Comparison of ENCODE assay signal across 23 cellular contexts in the genomic region with DNA sequence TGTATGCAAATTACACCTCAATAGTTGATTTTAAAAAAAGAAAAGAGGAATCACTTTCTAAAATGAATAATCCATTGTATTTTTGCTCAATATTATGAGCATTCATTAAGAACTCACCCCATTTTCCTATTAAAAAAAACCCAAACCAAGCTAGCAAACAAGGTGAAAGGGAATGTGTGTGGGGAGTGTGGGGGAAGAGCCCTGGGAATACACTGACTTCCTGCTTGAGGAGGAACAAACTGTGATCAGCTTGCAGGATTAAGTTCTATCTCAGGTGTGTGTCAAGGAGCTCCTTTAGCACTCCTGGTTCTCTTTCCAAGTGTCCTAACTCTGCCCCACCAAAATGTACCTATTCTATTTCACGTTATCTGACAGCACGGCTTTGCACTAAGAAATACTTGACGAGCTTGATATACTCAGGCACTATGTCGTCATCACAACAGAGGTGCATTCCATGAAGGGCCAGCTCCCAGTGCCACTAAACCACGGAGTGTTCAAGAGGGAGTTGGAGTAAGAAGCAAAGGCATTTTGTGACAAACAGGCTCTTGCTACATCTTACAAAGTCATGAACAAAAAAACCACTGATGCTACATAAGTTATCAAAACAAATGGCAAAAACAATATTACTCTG.
DNase-seq lines count a peak whose midpoint lies in the region; ATAC-seq and TF ChIP-seq lines count a peak whose summit lies in the region.
"Had no signal": no experiment of that assay in that cellular context is flagged by ENCODE, and none has a peak within 500 bp of the region (broad histone marks: within the 10 kb centered on the region; RNA-seq: fewer than 3 reads in every experiment).

No MANE protein-coding gene starts in this region.

- H3K27ac ChIP-seq in cardiac muscle cell, result peak overlapping the region; percentile 72
- peak overlapping the region in 1 of 2 donors; percentile 15 for H3K27ac ChIP-seq in right atrium auricular region
- no peak overlapping the region for H3K27ac ChIP-seq in endodermal cell (ENCODE audit: low read depth, low read length)
- no peak overlapping the region for H3K27ac ChIP-seq in mesendoderm (ENCODE audit: low read depth, low read length)
- H3K27ac ChIP-seq in upper lobe of right lung, result no peak overlapping the region
- H3K27ac ChIP-seq: Peyer's patch, right lobe of liver had no signal

- H3K9me3 ChIP-seq in cardiac muscle cell (ENCODE audit: low read depth) (no peaks in the 10 kb centered on the region), right atrium auricular region (no peaks in the 10 kb centered on the region), endodermal cell (ENCODE audit: control insufficient read depth, low read length) (no peaks in the 10 kb centered on the region), upper lobe of right lung (no peaks in the 10 kb centered on the region)
- H3K9me3 ChIP-seq: Peyer's patch, right lobe of liver had no signal

- H3K4ac ChIP-seq in mesendoderm (ENCODE audit: low read depth, low read length), result no peak overlapping the region

- H3K23ac ChIP-seq in mesendoderm (ENCODE audit: low read length), result no peak overlapping the region

- peaks cover 67% of the 10 kb centered on the region for H3K36me3 Mint-ChIP-seq in endodermal cell (ENCODE audit: low read depth)
- H3K36me3 Mint-ChIP-seq: stimulated activated memory B cell treated with anti-CD40 and anti-IgM and Interleukin-4, amounts not matched to agents 10 μg/mL and 1 μg/mL and 100 μg/mL, for 72 hours had no signal

- H3K36me3 ChIP-seq in cardiac muscle cell, result peaks cover 28% of the 10 kb centered on the region
- H3K36me3 ChIP-seq in right atrium auricular region, result peaks cover 9% of the 10 kb centered on the region
- peaks cover 87% of the 10 kb centered on the region for H3K36me3 ChIP-seq in endodermal cell (ENCODE audit: control insufficient read depth, insufficient read depth, low read length)
- peaks cover 9% of the 10 kb centered on the region for H3K36me3 ChIP-seq in mesendoderm (ENCODE audit: control insufficient read depth, insufficient read depth, low read length)
- H3K36me3 ChIP-seq in upper lobe of right lung, result peaks cover 13% of the 10 kb centered on the region
- H3K36me3 ChIP-seq: Peyer's patch had no signal

- H3K27me3 Mint-ChIP-seq in endodermal cell (ENCODE audit: insufficient read depth), result no peaks in the 10 kb centered on the region

- no peak overlapping the region for H4K5ac ChIP-seq in mesendoderm (ENCODE audit: low read length)

- H3K4me2 ChIP-seq in mesendoderm (ENCODE audit: low read length), result no peak overlapping the region

- WGBS in endodermal cell (ENCODE audit: insufficient coverage in 1 of 2, insufficient read length in 1 of 2), 2 experiments, result 97 to 100% methylated on average over 4 to 5 of the region's 5 CpGs
- no CpG with 5 or more reads among the region's 5 CpGs for WGBS in mesendoderm (ENCODE audit: extremely low coverage, insufficient coverage, low lambda C conversion rate)

- H3K79me1 ChIP-seq in mesendoderm (ENCODE audit: low read length), result peaks cover 6% of the 10 kb centered on the region

- no peaks in the 10 kb centered on the region for H3K79me2 ChIP-seq in mesendoderm (ENCODE audit: control insufficient read depth, insufficient read depth, low read length)

- peak; percentile 15 to 74 for DNase-seq in cardiac muscle cell (ENCODE audit: low read depth in 1 of 2, low spot score in 1 of 2)
- DNase-seq in right atrium auricular region (ENCODE audit: low spot score), result no peak
- no peak for DNase-seq in endodermal cell
- peak; percentile 7 for DNase-seq in mesendoderm
- DNase-seq in upper lobe of right lung, result no peak
- DNase-seq: activated naive CD4-positive, alpha-beta T cell treated with anti-CD3 and anti-CD28 coated beads for 36 hours; activated T-cell treated with anti-CD3 and anti-CD28 coated beads, Interleukin-2, amount 50 U/mL, for 72 hours; amniotic stem cell; CD4-positive, alpha-beta T cell; NCI-H1105; NCI-H2029; NCI-H69; Peyer's patch; right lobe of liver; stimulated activated CD4-positive, alpha-beta T cell treated with anti-CD3 and anti-CD28 coated beads, Interleukin-4, amount 100 ng/mL, for 4 hours; substantia nigra; SW 1271; T1000 had no signal

- no peak overlapping the region for H2AK5ac ChIP-seq in mesendoderm (ENCODE audit: low read length)

- peaks cover 6% of the 10 kb centered on the region for H3K4me1 Mint-ChIP-seq in endodermal cell
- H3K4me1 Mint-ChIP-seq: stimulated activated memory B cell treated with anti-CD40 and anti-IgM and Interleukin-4, amounts not matched to agents 10 μg/mL and 1 μg/mL and 100 μg/mL, for 72 hours; WTC11 had no signal

- H3K27me3 ChIP-seq in cardiac muscle cell (no peaks in the 10 kb centered on the region), right atrium auricular region (no peaks in the 10 kb centered on the region), endodermal cell (ENCODE audit: control insufficient read depth, insufficient read depth, low read length, poor library complexity, severe bottlenecking) (no peaks in the 10 kb centered on the region), mesendoderm (ENCODE audit: insufficient read depth, low read length, poor library complexity) (no peaks in the 10 kb centered on the region), upper lobe of right lung (no peaks in the 10 kb centered on the region)
- H3K27me3 ChIP-seq: Peyer's patch, right lobe of liver had no signal

- H3K4me1 ChIP-seq in cardiac muscle cell (ENCODE audit: low read depth) (peaks cover 17% of the 10 kb centered on the region), right atrium auricular region (no peaks in the 10 kb centered on the region), endodermal cell (ENCODE audit: control insufficient read depth, insufficient read depth, low read length) (no peaks in the 10 kb centered on the region), mesendoderm (ENCODE audit: control insufficient read depth, low read depth, low read length) (no peaks in the 10 kb centered on the region), upper lobe of right lung (no peaks in the 10 kb centered on the region)
- H3K4me1 ChIP-seq: Peyer's patch, right lobe of liver had no signal

- peak; percentile 72 for ATAC-seq in upper lobe of right lung
- ATAC-seq in HG03442 (IDR thresholded peaks at IDR 0.05; ENCODE audit: unreplicated experiment), result no peak
- ATAC-seq in GM18519 (IDR thresholded peaks at IDR 0.05; ENCODE audit: low FRiP score, unreplicated experiment), result no peak
- no peak for ATAC-seq in HG03378 (IDR thresholded peaks at IDR 0.05; ENCODE audit: unreplicated experiment)
- ATAC-seq: activated T-cell treated with anti-CD3 and anti-CD28 coated beads, Interleukin-2, amount 50 U/mL, for 72 hours; right lobe of liver; stimulated activated memory B cell treated with anti-CD40 and anti-IgM and Interleukin-4, amounts not matched to agents 10 μg/mL and 1 μg/mL and 100 μg/mL, for 72 hours; WTC11 had no signal

- H3K56ac ChIP-seq in mesendoderm (ENCODE audit: low read length), result no peak overlapping the region

- peak overlapping the region; percentile 75 for H3K27ac Mint-ChIP-seq in endodermal cell
- H3K27ac Mint-ChIP-seq: activated naive CD4-positive, alpha-beta T cell treated with anti-CD3 and anti-CD28 coated beads for 36 hours; activated T-cell treated with anti-CD3 and anti-CD28 coated beads, Interleukin-2, amount 50 U/mL, for 72 hours; CD4-positive, alpha-beta T cell; stimulated activated memory B cell treated with anti-CD40 and anti-IgM and Interleukin-4, amounts not matched to agents 10 μg/mL and 1 μg/mL and 100 μg/mL, for 72 hours; WTC11 had no signal

- no peaks in the 10 kb centered on the region for H3K9me3 Mint-ChIP-seq in endodermal cell
- H3K9me3 Mint-ChIP-seq: activated naive CD4-positive, alpha-beta T cell treated with anti-CD3 and anti-CD28 coated beads for 36 hours; activated T-cell treated with anti-CD3 and anti-CD28 coated beads, Interleukin-2, amount 50 U/mL, for 72 hours; CD4-positive, alpha-beta T cell; stimulated activated memory B cell treated with anti-CD40 and anti-IgM and Interleukin-4, amounts not matched to agents 10 μg/mL and 1 μg/mL and 100 μg/mL, for 72 hours had no signal

- no peak overlapping the region for H2BK120ac ChIP-seq in mesendoderm (ENCODE audit: low read depth, low read length)

- intact Hi-C loops in upper lobe of right lung (cut with DNase I), result no loop called here

- H3K4me3 ChIP-seq in cardiac muscle cell, result no peak overlapping the region
- H3K4me3 ChIP-seq in right atrium auricular region, result no peak overlapping the region
- no peak overlapping the region for H3K4me3 ChIP-seq in endodermal cell (ENCODE audit: low read length)
- H3K4me3 ChIP-seq in mesendoderm (ENCODE audit: low read length), result no peak overlapping the region
- H3K4me3 ChIP-seq in upper lobe of right lung, result no peak overlapping the region
- H3K4me3 ChIP-seq: Peyer's patch, right lobe of liver had no signal

- TF ChIP-seq CTCF in cardiac muscle cell (IDR thresholded peaks at IDR 0.05; ENCODE audit: low read depth, low read length), result no peak
- no peak for TF ChIP-seq CTCF in right atrium auricular region (IDR thresholded peaks at IDR 0.05)
- no peak for TF ChIP-seq CTCF in endodermal cell (conservative IDR thresholded peaks at IDR 0.05)
- no peak for TF ChIP-seq CTCF in upper lobe of right lung (IDR thresholded peaks at IDR 0.05)

- H3K4me3 Mint-ChIP-seq in endodermal cell, result no peak overlapping the region
- H3K4me3 Mint-ChIP-seq: activated naive CD4-positive, alpha-beta T cell treated with anti-CD3 and anti-CD28 coated beads for 36 hours; activated T-cell treated with anti-CD3 and anti-CD28 coated beads, Interleukin-2, amount 50 U/mL, for 72 hours; CD4-positive, alpha-beta T cell; stimulated activated memory B cell treated with anti-CD40 and anti-IgM and Interleukin-4, amounts not matched to agents 10 μg/mL and 1 μg/mL and 100 μg/mL, for 72 hours; WTC11 had no signal

- no peak overlapping the region for H2BK15ac ChIP-seq in mesendoderm (replicated peaks; ENCODE audit: low read depth)

- H3K9ac ChIP-seq in endodermal cell (ENCODE audit: extremely low read depth, low read length, poor library complexity, severe bottlenecking), result no peak overlapping the region
- H3K9ac ChIP-seq in mesendoderm (ENCODE audit: low read length), result no peak overlapping the region

- no peak overlapping the region for H2BK5ac ChIP-seq in mesendoderm (ENCODE audit: low read length)

- H4K8ac ChIP-seq in mesendoderm (ENCODE audit: low read depth, low read length), result no peak overlapping the region

- H3K18ac ChIP-seq in mesendoderm (ENCODE audit: low read length), result no peak overlapping the region

Comparison
In these comparisons a context has a peak if more than half of its experiments do, and no peak if none do; other contexts are left out.
1. DNase-seq: peak in cardiac muscle cell (2 of 2) and mesendoderm (single experiment); none in right atrium auricular region (single experiment), endodermal cell (single experiment) and upper lobe of right lung (single experiment).